Comparison of ENCODE assay signal across 1 cellular context in genomic region chr17:18568145-18568995, GRCh38.
TF ChIP-seq lines count a peak whose summit lies in the region.

No MANE protein-coding gene starts in this region.

TF ChIP-seq in H1, 55 proteins besides CTCF, POLR2A, EP300 and RAD21:
- TF ChIP-seq E2F6 (IDR thresholded peaks at IDR 0.05) = 0 out of 2 replicates have a peak, but pooled peaks have one; percentile 20
TF ChIP-seq in H1: peak in this region for 1; not testable (repeated sequence) for 54.
